In the genomic region with DNA sequence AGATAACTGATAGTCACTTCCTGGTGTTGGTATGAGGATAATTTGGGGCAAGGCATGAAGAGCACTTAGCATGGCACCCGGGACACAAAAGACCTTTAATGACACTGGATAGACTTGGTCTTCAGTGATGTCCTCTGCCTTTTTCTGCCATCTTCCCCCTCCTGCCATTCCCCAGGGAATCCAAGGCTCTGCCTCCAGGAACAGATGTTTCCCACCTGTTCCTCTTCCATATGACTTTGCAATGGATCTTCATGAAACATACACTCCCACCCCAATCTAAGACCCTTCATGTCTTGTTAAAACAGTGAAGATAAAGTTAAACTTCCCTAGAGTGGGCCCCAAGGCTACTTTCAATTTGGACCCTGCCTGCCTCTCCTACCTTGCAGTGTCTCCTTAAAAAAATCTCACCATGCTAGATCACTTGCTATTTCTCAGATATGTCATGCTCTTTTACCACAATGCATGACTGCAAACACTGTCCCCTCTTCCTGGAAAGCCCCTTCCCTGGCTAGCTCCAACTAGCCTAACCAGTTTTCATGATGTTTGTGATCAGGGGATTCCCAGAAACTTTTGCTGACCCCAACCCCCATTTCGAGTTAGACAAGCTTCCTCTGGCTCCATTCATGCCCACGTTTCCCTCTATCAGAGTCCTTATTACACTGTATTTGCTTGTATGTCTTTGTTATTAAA, we compare ENCODE assay signal across 11 cellular contexts.
DNase-seq lines count a peak whose midpoint lies in the region; ATAC-seq and TF ChIP-seq lines count a peak whose summit lies in the region.
"Had no signal": no experiment of that assay in that cellular context is flagged by ENCODE, and none has a peak within 500 bp of the region (broad histone marks: within the 10 kb centered on the region; RNA-seq: fewer than 3 reads in every experiment).

No MANE protein-coding gene starts in this region.

- no peaks in the 10 kb centered on the region for H3K36me3 Mint-ChIP-seq in activated T-helper 1 cell treated with anti-CD3 and anti-CD28 coated beads, Interleukin-12 subunit alpha, Interleukin-12 subunit beta, Interleukin-2, Interleukin-4 antibody, amounts not matched to agents 30 ng/mL and 10 ng/mL and 1 ng/mL, durations not matched to agents 14 hours and 24 hours and 36 hours (ENCODE audit: low read depth)
- H3K36me3 Mint-ChIP-seq: neural progenitor cell had no signal

- H3K27me3 ChIP-seq in KMS-11 (ENCODE audit: insufficient read depth, low read depth) = no peaks in the 10 kb centered on the region

- H3K27ac ChIP-seq in KMS-11 = peak overlapping the region; percentile 51
- H3K27ac ChIP-seq: neural progenitor cell had no signal

- no peak overlapping the region for H3K4me3 ChIP-seq in KMS-11 (IDR thresholded peaks at IDR 0.05; ENCODE audit: insufficient read depth, low read depth, low read length)
- H3K4me3 ChIP-seq: neural progenitor cell had no signal

- H3K9me3 Mint-ChIP-seq in activated T-helper 1 cell treated with anti-CD3 and anti-CD28 coated beads, Interleukin-12 subunit alpha, Interleukin-12 subunit beta, Interleukin-2, Interleukin-4 antibody, amounts not matched to agents 30 ng/mL and 10 ng/mL and 1 ng/mL, durations not matched to agents 14 hours and 24 hours and 36 hours = no peaks in the 10 kb centered on the region

- ATAC-seq in GM21717 (IDR thresholded peaks at IDR 0.05; ENCODE audit: unreplicated experiment) = peak; percentile 59

- no peaks in the 10 kb centered on the region for H3K36me3 ChIP-seq in KMS-11 (ENCODE audit: insufficient read depth)
- H3K36me3 ChIP-seq: neural progenitor cell had no signal

- H3K4me1 ChIP-seq in KMS-11 (ENCODE audit: low read depth, poor library complexity, severe bottlenecking) = peaks cover 26% of the 10 kb centered on the region

- no peak overlapping the region for H3K4me3 Mint-ChIP-seq in activated T-helper 1 cell treated with anti-CD3 and anti-CD28 coated beads, Interleukin-12 subunit alpha, Interleukin-12 subunit beta, Interleukin-2, Interleukin-4 antibody, amounts not matched to agents 30 ng/mL and 10 ng/mL and 1 ng/mL, durations not matched to agents 14 hours and 24 hours and 36 hours
- H3K4me3 Mint-ChIP-seq: neural progenitor cell had no signal

- peak; percentile 64 for DNase-seq in DMS53 (lab: John Stamatoyannopoulos, UW)
- DNase-seq in DMS53 treated with DMSO at 0.1 percent for 48 hours (lab: John Stamatoyannopoulos, UW; ENCODE audit: unreplicated experiment) = no peak
- peak; percentile 54 for DNase-seq in renal cortical epithelial cell (ENCODE audit: low read depth)
- DNase-seq in posterior cingulate gyrus = no peak
- DNase-seq in activated T-helper 1 cell treated with anti-CD3 and anti-CD28 coated beads, Interleukin-12 subunit alpha, Interleukin-12 subunit beta, Interleukin-2, Interleukin-4 antibody, amounts not matched to agents 30 ng/mL and 10 ng/mL and 1 ng/mL, durations not matched to agents 14 hours and 24 hours and 36 hours (ENCODE audit: low spot score) = no peak
- no peak for DNase-seq in SW480 (ENCODE audit: low spot score)
- DNase-seq: 8988T, caudate nucleus had no signal

- H3K27me3 Mint-ChIP-seq in activated T-helper 1 cell treated with anti-CD3 and anti-CD28 coated beads, Interleukin-12 subunit alpha, Interleukin-12 subunit beta, Interleukin-2, Interleukin-4 antibody, amounts not matched to agents 30 ng/mL and 10 ng/mL and 1 ng/mL, durations not matched to agents 14 hours and 24 hours and 36 hours (ENCODE audit: insufficient read depth) = peaks cover 24% of the 10 kb centered on the region

- peaks cover 10% of the 10 kb centered on the region for H3K4me1 Mint-ChIP-seq in activated T-helper 1 cell treated with anti-CD3 and anti-CD28 coated beads, Interleukin-12 subunit alpha, Interleukin-12 subunit beta, Interleukin-2, Interleukin-4 antibody, amounts not matched to agents 30 ng/mL and 10 ng/mL and 1 ng/mL, durations not matched to agents 14 hours and 24 hours and 36 hours (ENCODE audit: low read depth)

- H3K9ac ChIP-seq in KMS-11 = peak overlapping the region; percentile 10; the same call in 1 of the 2 replicates
- H3K9ac ChIP-seq: neural progenitor cell had no signal

- H3K4me2 ChIP-seq in KMS-11 = peak overlapping the region; percentile 46
- H3K4me2 ChIP-seq: neural progenitor cell had no signal

- no peaks in the 10 kb centered on the region for H3K79me2 ChIP-seq in KMS-11 (ENCODE audit: insufficient read depth, low read depth)

- intact Hi-C loops in posterior cingulate gyrus (cut with DNase I) = no loop called here
- intact Hi-C loops in activated T-helper 1 cell treated with anti-CD3 and anti-CD28 coated beads, Interleukin-12 subunit alpha, Interleukin-12 subunit beta, Interleukin-2, Interleukin-4 antibody, amounts not matched to agents 30 ng/mL and 10 ng/mL and 1 ng/mL, durations not matched to agents 14 hours and 24 hours and 36 hours (cut with micrococcal nuclease) = no loop called here

- H3K27ac Mint-ChIP-seq in activated T-helper 1 cell treated with anti-CD3 and anti-CD28 coated beads, Interleukin-12 subunit alpha, Interleukin-12 subunit beta, Interleukin-2, Interleukin-4 antibody, amounts not matched to agents 30 ng/mL and 10 ng/mL and 1 ng/mL, durations not matched to agents 14 hours and 24 hours and 36 hours = no peak overlapping the region
- H3K27ac Mint-ChIP-seq: neural progenitor cell had no signal

- no peak for TF ChIP-seq CTCF in KMS-11 (conservative IDR thresholded peaks at IDR 0.05; ENCODE audit: low read depth, low read length)

- H4K20me1 ChIP-seq in KMS-11 (ENCODE audit: insufficient read depth) = no peaks in the 10 kb centered on the region

- H2AFZ ChIP-seq in KMS-11 (ENCODE audit: low read depth) = peak overlapping the region; percentile 77
- H2AFZ ChIP-seq: neural progenitor cell had no signal

Comparison
In these comparisons a context has a peak if more than half of its experiments do, and no peak if none do; other contexts are left out.
1. DNase-seq: peak in DMS53 (single experiment) and renal cortical epithelial cell (single experiment); none in DMS53 treated with DMSO at 0.1 percent for 48 hours (single experiment), posterior cingulate gyrus (0 of 10), activated T-helper 1 cell treated with anti-CD3 and anti-CD28 coated beads, Interleukin-12 subunit alpha, Interleukin-12 subunit beta, Interleukin-2, Interleukin-4 antibody, amounts not matched to agents 30 ng/mL and 10 ng/mL and 1 ng/mL, durations not matched to agents 14 hours and 24 hours and 36 hours (single experiment) and SW480 (single experiment).